23 cellular contexts compared by ENCODE assay signal in the genomic region with DNA sequence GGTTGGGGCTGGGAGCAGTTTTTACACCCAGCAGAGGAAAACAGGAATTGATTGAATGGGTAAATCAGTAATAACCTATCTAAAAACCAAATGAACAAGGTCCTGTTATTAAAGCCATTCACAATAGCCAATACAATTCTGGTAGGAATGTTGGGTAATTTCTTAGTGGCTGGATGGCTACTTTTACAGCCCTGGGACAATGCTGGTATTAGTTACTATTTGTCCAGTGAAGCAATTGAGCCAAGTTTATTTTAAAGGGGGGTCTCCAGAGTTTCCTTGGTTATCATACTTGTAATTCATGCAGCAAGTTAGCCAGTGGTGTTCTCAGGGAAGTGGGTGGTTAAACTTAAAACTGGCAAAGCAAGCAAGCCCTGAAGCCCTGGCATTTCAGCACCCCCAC.
"Had no signal": no experiment of that assay in that cellular context is flagged by ENCODE, and none has a peak within 500 bp of the region (broad histone marks: within the 10 kb centered on the region; RNA-seq: fewer than 3 reads in every experiment).

No MANE protein-coding gene starts in this region.

- H3K4me2 ChIP-seq: SK-N-SH had no signal

- H3K36me3 ChIP-seq: MG63 had no signal

- DNase-seq: IMR-90; Karpas-422; KG1; MG63; NCI-H1092; NCI-H1105 treated with DMSO at 0.1 percent for 48 hours; NCI-H1417 treated with DMSO at 0.1 percent for 48 hours; NCI-H187; NCI-H2029; NCI-H2081 treated with DMSO at 0.1 percent for 48 hours; NCI-H2171; NCI-H226; NCI-H446; NCI-H510A; NCI-H524 treated with DMSO at 0.1 percent for 48 hours; NCI-H69; NCI-H774; NK-92 treated with Interleukin-12 subunit alpha and Interleukin-12 subunit beta, amount 100 ng/mL, for 24 hours; PC-3; SHP77; SK-N-SH had no signal

- H3K9ac ChIP-seq: SK-N-SH had no signal

- H3K4me3 ChIP-seq: MG63 had no signal

- H3K27me3 ChIP-seq: MG63 had no signal

- H3K27ac ChIP-seq: RWPE1 had no signal

- ATAC-seq: Panc1, PC-3 had no signal

- H3K9me3 ChIP-seq: MG63, SK-N-SH had no signal
